Comparison of ENCODE assay signal across 22 cellular contexts in the genomic region with DNA sequence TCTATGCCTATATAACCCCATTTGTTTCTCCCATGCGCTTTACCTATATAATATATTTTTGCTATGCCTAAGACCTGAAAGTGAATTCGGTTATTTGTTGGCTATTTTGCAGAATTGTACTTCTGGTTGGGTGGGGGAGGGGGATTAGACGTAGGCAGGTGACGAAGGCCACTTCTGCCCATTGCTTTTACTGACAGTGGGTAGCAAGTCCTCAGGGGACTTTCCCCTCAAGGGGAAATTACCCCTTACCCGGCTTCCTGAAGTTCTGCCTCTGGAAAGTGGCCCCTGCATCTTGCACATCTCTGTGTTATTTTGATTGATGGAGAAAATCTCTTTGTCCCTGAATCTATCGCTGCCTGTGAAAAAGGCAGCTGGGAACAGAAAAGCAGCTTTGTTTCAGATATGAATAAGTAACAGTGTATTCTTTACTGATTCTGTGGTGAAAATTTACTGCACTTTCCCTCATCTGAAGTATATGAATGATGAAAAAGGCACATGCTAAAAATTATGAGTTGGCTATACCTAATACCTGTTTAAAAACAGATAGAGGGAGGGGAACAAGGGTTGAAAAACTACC.
"Had no signal": no experiment of that assay in that cellular context is flagged by ENCODE, and none has a peak within 500 bp of the region (broad histone marks: within the 10 kb centered on the region; RNA-seq: fewer than 3 reads in every experiment).

No MANE protein-coding gene starts in this region.

- H3K4me3 ChIP-seq: colonic mucosa, gastrocnemius medialis, sigmoid colon, spleen, vagina had no signal

- H3K27ac Mint-ChIP-seq: activated naive CD4-positive, alpha-beta T cell treated with anti-CD3 and anti-CD28 coated beads, Interleukin-2, amount 10 ng/mL, durations not matched to agents 7 days and 5 days; activated naive CD8-positive, alpha-beta T cell treated with anti-CD3 and anti-CD28 coated beads, Interleukin-2, amount 50 U/mL, for 24 hours had no signal

- H3K36me3 Mint-ChIP-seq: brain had no signal

- H3K36me3 ChIP-seq: colonic mucosa had no signal

- H3K27me3 Mint-ChIP-seq: activated naive CD4-positive, alpha-beta T cell treated with anti-CD3 and anti-CD28 coated beads, Interleukin-2, amount 10 ng/mL, durations not matched to agents 7 days and 5 days; activated naive CD8-positive, alpha-beta T cell treated with anti-CD3 and anti-CD28 coated beads, Interleukin-2, amount 50 U/mL, for 24 hours; brain; naive thymus-derived CD8-positive, alpha-beta T cell had no signal

- H3K4me1 ChIP-seq: sigmoid colon had no signal

- DNase-seq: activated CD4-positive, alpha-beta T cell treated with anti-CD3 and anti-CD28 coated beads, Interleukin-2, amount 50 U/mL, for 4 hours; activated naive CD4-positive, alpha-beta T cell treated with anti-CD3 and anti-CD28 coated beads, Interleukin-2, amount 10 ng/mL, durations not matched to agents 7 days and 5 days; activated naive CD8-positive, alpha-beta T cell treated with anti-CD3 and anti-CD28 coated beads, Interleukin-2, amount 50 U/mL, for 24 hours; anterior cingulate cortex; caudate nucleus; colonic mucosa; gastrocnemius medialis; head of caudate nucleus; kidney glomerular epithelial cell; left ventricle myocardium superior; naive thymus-derived CD8-positive, alpha-beta T cell; sigmoid colon; spleen; stimulated activated CD4-positive, alpha-beta T cell treated with anti-CD3 and anti-CD28 coated beads, Interleukin-4, amount 100 ng/mL, for 4 hours; stimulated activated naive CD4-positive, alpha-beta T cell treated with Interleukin-2 at 50 U/mL for 16 hours; T-helper 1 cell; T1000; trophoblast cell had no signal

- H3K27me3 ChIP-seq: colonic mucosa, gastrocnemius medialis, neutrophil, sigmoid colon, spleen, vagina had no signal

- H3K27ac ChIP-seq: colonic mucosa, gastrocnemius medialis, neutrophil, parathyroid adenoma, sigmoid colon, vagina had no signal

- H3K4me3 Mint-ChIP-seq: activated naive CD4-positive, alpha-beta T cell treated with anti-CD3 and anti-CD28 coated beads, Interleukin-2, amount 10 ng/mL, durations not matched to agents 7 days and 5 days; activated naive CD8-positive, alpha-beta T cell treated with anti-CD3 and anti-CD28 coated beads, Interleukin-2, amount 50 U/mL, for 24 hours; brain; naive thymus-derived CD8-positive, alpha-beta T cell had no signal

- ATAC-seq: activated naive CD8-positive, alpha-beta T cell treated with anti-CD3 and anti-CD28 coated beads, Interleukin-2, amount 50 U/mL, for 24 hours; gastrocnemius medialis; left ventricle myocardium superior; naive thymus-derived CD8-positive, alpha-beta T cell had no signal

- H3K9me3 Mint-ChIP-seq: activated naive CD4-positive, alpha-beta T cell treated with anti-CD3 and anti-CD28 coated beads, Interleukin-2, amount 10 ng/mL, durations not matched to agents 7 days and 5 days; activated naive CD8-positive, alpha-beta T cell treated with anti-CD3 and anti-CD28 coated beads, Interleukin-2, amount 50 U/mL, for 24 hours; brain; naive thymus-derived CD8-positive, alpha-beta T cell had no signal

- H3K9ac ChIP-seq: parathyroid adenoma had no signal

- H3K9me3 ChIP-seq: colonic mucosa, gastrocnemius medialis, neutrophil, sigmoid colon, spleen, vagina had no signal
